Comparison of ENCODE assay signal across 8 cellular contexts in the genomic region with DNA sequence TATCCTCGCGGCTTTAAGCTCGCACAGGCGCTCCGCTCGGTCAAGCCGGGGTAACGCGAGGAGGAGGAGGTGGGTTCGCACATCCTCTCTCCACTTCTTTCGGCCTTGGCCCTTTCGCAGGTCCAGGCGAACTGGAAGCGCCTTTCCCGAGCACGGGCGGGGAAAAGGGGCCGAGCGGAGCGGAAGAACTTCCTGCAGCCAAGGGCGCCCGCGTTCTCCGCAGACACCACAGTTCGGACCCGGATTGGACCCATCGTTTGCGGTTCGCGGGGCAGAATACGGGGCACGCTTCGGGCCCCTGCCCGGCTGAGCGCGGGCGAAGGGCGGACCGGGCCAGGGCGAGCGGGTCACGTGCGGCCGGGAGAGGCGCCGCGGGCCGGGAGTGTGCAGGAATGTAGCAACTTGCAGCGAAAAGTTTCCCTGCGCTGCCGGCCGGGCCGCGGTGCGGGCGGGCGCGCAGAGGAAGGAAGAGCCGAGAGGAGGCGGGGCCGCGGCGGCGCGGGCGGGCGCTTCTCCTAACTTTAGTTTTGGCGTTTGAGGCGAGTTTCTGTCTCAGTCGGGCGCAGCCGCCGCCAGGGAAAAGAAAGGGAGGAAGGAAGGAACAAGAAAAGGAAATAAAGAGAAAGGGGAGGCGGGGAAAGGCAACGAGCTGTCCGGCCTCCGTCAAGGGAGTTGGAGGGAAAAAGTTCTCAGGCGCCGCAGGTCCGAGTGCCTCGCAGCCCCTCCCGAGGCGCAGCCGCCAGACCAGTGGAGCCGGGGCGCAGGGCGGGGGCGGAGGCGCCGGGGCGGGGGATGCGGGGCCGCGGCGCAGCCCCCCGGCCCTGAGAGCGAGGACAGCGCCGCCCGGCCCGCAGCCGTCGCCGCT. TPM values are rescaled to one million over a fixed set of nuclear protein-coding genes. Genes with fewer than 3 reads are reported as not detected.
DNase-seq lines count a peak whose midpoint lies in the region; ATAC-seq, FAIRE-seq and TF ChIP-seq lines count a peak whose summit lies in the region.

A gene (plus strand): TSS at position 552 of the 865 bp plus-strand sequence. CDS start 402 bp downstream, outside the sequence.

- DNase-seq in AG10803 (ENCODE audit: low read depth) (peak; percentile 97), GM19239 (ENCODE audit: insufficient read length, low spot score) (peak; percentile 58), SK-N-MC (ENCODE audit: low read depth, low spot score) (no peak), glomerular visceral epithelial cell (ENCODE audit: extremely low spot score) (peak; percentile 89), omental fat pad (ENCODE audit: low spot score) (peak; percentile 42)
- DNase-seq in activated naive CD4-positive, alpha-beta T cell treated with anti-CD3 and anti-CD28 coated beads, Interleukin-2, amount 50 U/mL, for 72 hours (ENCODE audit: low spot score in 2 of 2) = peak in 1 of 2 donors; percentile 72

- peak within 1 kb of the TSS; percentile 85 for H3K9ac ChIP-seq in SK-N-MC (ENCODE audit: insufficient read length)

- H3K36me3 Mint-ChIP-seq in activated naive CD4-positive, alpha-beta T cell treated with anti-CD3 and anti-CD28 coated beads, Interleukin-2, amount 50 U/mL, for 72 hours = peaks cover 6% of the 10 kb centered on the region in 2 donors

- ATAC-seq in HG03432 (IDR thresholded peaks at IDR 0.05; ENCODE audit: unreplicated experiment) = peak; percentile 95
- peak; percentile 73 to 77 for ATAC-seq in activated naive CD4-positive, alpha-beta T cell treated with anti-CD3 and anti-CD28 coated beads, Interleukin-2, amount 50 U/mL, for 72 hours
- peak; percentile 89 for ATAC-seq in omental fat pad (ENCODE audit: low FRiP score)

- H3K9me3 ChIP-seq in SK-N-MC (ENCODE audit: low read depth, low read length) = no peaks in the 10 kb centered on the region

- peaks cover 11% of the 10 kb centered on the region for H3K36me3 ChIP-seq in SK-N-MC (ENCODE audit: insufficient read depth, low read length)

- no peaks in the 10 kb centered on the region for H3K9me3 Mint-ChIP-seq in activated naive CD4-positive, alpha-beta T cell treated with anti-CD3 and anti-CD28 coated beads, Interleukin-2, amount 50 U/mL, for 72 hours

- H3K27ac ChIP-seq in SK-N-MC = peak within 1 kb of the TSS; percentile 84
- H3K27ac ChIP-seq in temporal lobe (ENCODE audit: low read depth, low read length) = peak within 1 kb of the TSS; percentile 50

- FAIRE-seq in GM19239 (lab: Jason Lieb, UNC) = peak; percentile 33

- H3K4me3 ChIP-seq in AG10803 (ENCODE audit: low read length) = peak within 1 kb of the TSS; percentile 91
- peak within 1 kb of the TSS; percentile 99 for H3K4me3 ChIP-seq in SK-N-MC

- TF ChIP-seq CTCF in AG10803 (conservative IDR thresholded peaks at IDR 0.05; ENCODE audit: low read length) (no peak), omental fat pad (IDR thresholded peaks at IDR 0.05) (no peak)

- no peak within 1 kb of the TSS for H3K27ac Mint-ChIP-seq in activated naive CD4-positive, alpha-beta T cell treated with anti-CD3 and anti-CD28 coated beads, Interleukin-2, amount 50 U/mL, for 72 hours

RNA-seq across cellular contexts. Expression of the gene that starts here (rescaled TPM):
- under 1 TPM; 0.62 to 0.75 TPM for total RNA-seq in activated naive CD4-positive, alpha-beta T cell treated with anti-CD3 and anti-CD28 coated beads, Interleukin-2, amount 50 U/mL, for 72 hours
- 100 to 1,000 TPM; 102 to 152 (median 130) TPM for total RNA-seq in omental fat pad
- 17.2 TPM for total RNA-seq in temporal lobe

Comparison
In these comparisons a context has a peak if more than half of its experiments do, and no peak if none do; other contexts are left out.
1. RNA of the gene that starts here (total RNA-seq): 102 to 152 TPM in omental fat pad and 17.2 TPM in temporal lobe (single experiment); 0.62 to 0.75 TPM in activated naive CD4-positive, alpha-beta T cell treated with anti-CD3 and anti-CD28 coated beads, Interleukin-2, amount 50 U/mL, for 72 hours; every median in the first group is over 10 times any median in the second.
2. Peak in ATAC-seq in activated naive CD4-positive, alpha-beta T cell treated with anti-CD3 and anti-CD28 coated beads, Interleukin-2, amount 50 U/mL, for 72 hours; RNA of the gene not detected or under 1 TPM.
3. Peak in every context shown above with its lines, with median percentiles within 50 percentile points of each other: ATAC-seq.